In genomic region chr7:25979605-25980004, GRCh38 we compare ENCODE assay signal across 32 cellular contexts.
"Had no signal": no experiment of that assay in that cellular context is flagged by ENCODE, and none has a peak within 500 bp of the region (broad histone marks: within the 10 kb centered on the region; RNA-seq: fewer than 3 reads in every experiment).

No MANE protein-coding gene starts in this region.

- H3K4me1 Mint-ChIP-seq: activated B cell treated with CpG ODN at 0.5 μM for 24 hours; activated T-helper 17 cell treated with anti-CD3 and anti-CD28 coated beads, Interleukin-2, amount 50 U/mL, for 72 hours; central memory CD8-positive, alpha-beta T cell; endodermal cell; T-helper 17 cell had no signal

- H3K36me3 ChIP-seq: brain microvascular endothelial cell, esophagus muscularis mucosa, gastrocnemius medialis, heart right ventricle, WERI-Rb-1 had no signal

- H3K4me1 ChIP-seq: esophagus muscularis mucosa, foreskin keratinocyte, gastrocnemius medialis, heart right ventricle had no signal

- H3K9me3 Mint-ChIP-seq: activated T-cell treated with anti-CD3 and anti-CD28 coated beads, Interleukin-2, amount 50 U/mL, for 4 hours; dendritic cell treated with granulocyte-macrophage colony-stimulating factor and Interleukin-4, amounts not matched to agents 40 ng/mL and 50 ng/mL, for 4 days had no signal

- H3K36me3 Mint-ChIP-seq: activated naive CD8-positive, alpha-beta T cell had no signal

- H3K4me3 ChIP-seq: coronary artery, dorsolateral prefrontal cortex, esophagus muscularis mucosa, gastrocnemius medialis, heart right ventricle had no signal

- H3K27ac Mint-ChIP-seq: activated B cell treated with CpG ODN at 0.5 μM for 24 hours; activated CD8-positive, alpha-beta T cell treated with anti-CD3 and anti-CD28 coated beads for 36 hours; activated naive CD8-positive, alpha-beta T cell; activated T-helper 17 cell treated with anti-CD3 and anti-CD28 coated beads, Interleukin-2, amount 50 U/mL, for 72 hours; dendritic cell treated with granulocyte-macrophage colony-stimulating factor and Interleukin-4, amounts not matched to agents 40 ng/mL and 50 ng/mL, for 4 days; endodermal cell; T-helper 17 cell; T-helper 2 cell treated with Interferon-gamma antibody and Interleukin-4, amounts not matched to agents 5 μg/mL and 100 μg/mL, for 36 hours had no signal

- H3K4me3 Mint-ChIP-seq: activated B cell treated with CpG ODN at 0.5 μM for 24 hours; activated CD8-positive, alpha-beta T cell treated with anti-CD3 and anti-CD28 coated beads for 36 hours; activated naive CD8-positive, alpha-beta T cell; activated T-cell treated with anti-CD3 and anti-CD28 coated beads, Interleukin-2, amount 50 U/mL, for 4 hours; activated T-helper 17 cell treated with anti-CD3 and anti-CD28 coated beads, Interleukin-2, amount 50 U/mL, for 72 hours; central memory CD8-positive, alpha-beta T cell; dendritic cell treated with granulocyte-macrophage colony-stimulating factor and Interleukin-4, amounts not matched to agents 40 ng/mL and 50 ng/mL, for 4 days; endodermal cell; T-helper 17 cell; T-helper 2 cell treated with Interferon-gamma antibody and Interleukin-4, amounts not matched to agents 5 μg/mL and 100 μg/mL, for 36 hours had no signal

- H3K9me3 ChIP-seq: gastrocnemius medialis had no signal

- H3K27me3 ChIP-seq: brain microvascular endothelial cell, esophagus muscularis mucosa, foreskin keratinocyte, gastrocnemius medialis had no signal

- H3K27ac ChIP-seq: brain microvascular endothelial cell, coronary artery, dorsolateral prefrontal cortex, esophagus muscularis mucosa, foreskin keratinocyte, gastrocnemius medialis, heart right ventricle, WERI-Rb-1 had no signal

- DNase-seq: activated B cell treated with CpG ODN at 0.5 μM for 24 hours; activated CD4-positive, alpha-beta T cell treated with anti-CD3 and anti-CD28 coated beads for 48 hours; activated CD4-positive, alpha-beta T cell treated with anti-CD3 and anti-CD28 coated beads, Interleukin-2, amount 50 U/mL, for 1 hour; activated CD4-positive, alpha-beta T cell treated with anti-CD3 and anti-CD28 coated beads, Interleukin-2, amount 50 U/mL, for 48 hours; activated CD8-positive, alpha-beta memory T cell treated with anti-CD3 and anti-CD28 coated beads for 24 hours; activated CD8-positive, alpha-beta T cell treated with anti-CD3 and anti-CD28 coated beads for 36 hours; activated effector memory CD4-positive, alpha-beta T cell treated with Interleukin-2 at 50 U/mL for 16 hours; activated gamma-delta T cell treated with Interleukin-2 at 50 U/mL for 16 hours; activated naive CD4-positive, alpha-beta T cell treated with anti-CD3 and anti-CD28 coated beads, Interleukin-2, amount 50 U/mL, for 16 hours; activated naive CD4-positive, alpha-beta T cell treated with Interleukin-2 at 50 U/mL for 16 hours; activated T-cell treated with anti-CD3 and anti-CD28 coated beads, Interleukin-2, amount 50 U/mL, for 4 hours; amniotic stem cell; anterior cingulate cortex; brain microvascular endothelial cell; dorsolateral prefrontal cortex; effector memory CD4-positive, alpha-beta T cell; endodermal cell; gastrocnemius medialis; heart right ventricle; T-helper 1 cell; T-helper 17 cell; T1000; WERI-Rb-1 had no signal

- ATAC-seq: activated CD4-positive, CD25-positive, alpha-beta regulatory T cell treated with anti-CD3 and anti-CD28 coated beads, Interleukin-2, amount 50 U/mL, for 24 hours; activated CD8-positive, alpha-beta T cell treated with anti-CD3 and anti-CD28 coated beads for 36 hours; activated T-cell treated with anti-CD3 and anti-CD28 coated beads, Interleukin-2, amount 50 U/mL, for 4 hours; activated T-helper 17 cell treated with anti-CD3 and anti-CD28 coated beads, Interleukin-2, amount 50 U/mL, for 72 hours; foreskin keratinocyte; gastrocnemius medialis; heart right ventricle; T-helper 17 cell had no signal
